ENCODE assay signal across 2 cellular contexts in the genomic region with DNA sequence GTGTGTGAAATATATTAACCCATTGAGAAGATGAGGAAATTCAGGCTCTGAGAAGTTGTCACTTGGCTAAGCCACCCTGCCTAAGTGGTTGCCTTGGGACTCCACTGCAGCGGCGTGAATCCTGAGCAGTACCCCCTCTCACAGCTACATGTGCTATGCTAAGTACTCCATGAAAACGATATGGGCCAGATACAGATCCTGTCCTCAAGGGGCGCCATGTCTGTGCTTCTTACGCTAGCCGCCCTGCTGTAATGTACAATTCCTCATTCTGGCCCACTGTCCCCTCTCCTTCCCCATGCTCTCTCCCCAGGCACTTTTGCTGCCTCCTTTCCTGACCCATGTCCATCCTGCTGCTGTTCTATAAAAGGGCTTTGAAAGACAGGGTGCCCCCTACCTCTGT.
TF ChIP-seq lines count a peak whose summit lies in the region.

No MANE protein-coding gene starts in this region.

TF ChIP-seq in GM23338, 12 proteins besides CTCF, POLR2A, EP300 and RAD21 (continued from another document):
- TF ChIP-seq, protein P1, sequence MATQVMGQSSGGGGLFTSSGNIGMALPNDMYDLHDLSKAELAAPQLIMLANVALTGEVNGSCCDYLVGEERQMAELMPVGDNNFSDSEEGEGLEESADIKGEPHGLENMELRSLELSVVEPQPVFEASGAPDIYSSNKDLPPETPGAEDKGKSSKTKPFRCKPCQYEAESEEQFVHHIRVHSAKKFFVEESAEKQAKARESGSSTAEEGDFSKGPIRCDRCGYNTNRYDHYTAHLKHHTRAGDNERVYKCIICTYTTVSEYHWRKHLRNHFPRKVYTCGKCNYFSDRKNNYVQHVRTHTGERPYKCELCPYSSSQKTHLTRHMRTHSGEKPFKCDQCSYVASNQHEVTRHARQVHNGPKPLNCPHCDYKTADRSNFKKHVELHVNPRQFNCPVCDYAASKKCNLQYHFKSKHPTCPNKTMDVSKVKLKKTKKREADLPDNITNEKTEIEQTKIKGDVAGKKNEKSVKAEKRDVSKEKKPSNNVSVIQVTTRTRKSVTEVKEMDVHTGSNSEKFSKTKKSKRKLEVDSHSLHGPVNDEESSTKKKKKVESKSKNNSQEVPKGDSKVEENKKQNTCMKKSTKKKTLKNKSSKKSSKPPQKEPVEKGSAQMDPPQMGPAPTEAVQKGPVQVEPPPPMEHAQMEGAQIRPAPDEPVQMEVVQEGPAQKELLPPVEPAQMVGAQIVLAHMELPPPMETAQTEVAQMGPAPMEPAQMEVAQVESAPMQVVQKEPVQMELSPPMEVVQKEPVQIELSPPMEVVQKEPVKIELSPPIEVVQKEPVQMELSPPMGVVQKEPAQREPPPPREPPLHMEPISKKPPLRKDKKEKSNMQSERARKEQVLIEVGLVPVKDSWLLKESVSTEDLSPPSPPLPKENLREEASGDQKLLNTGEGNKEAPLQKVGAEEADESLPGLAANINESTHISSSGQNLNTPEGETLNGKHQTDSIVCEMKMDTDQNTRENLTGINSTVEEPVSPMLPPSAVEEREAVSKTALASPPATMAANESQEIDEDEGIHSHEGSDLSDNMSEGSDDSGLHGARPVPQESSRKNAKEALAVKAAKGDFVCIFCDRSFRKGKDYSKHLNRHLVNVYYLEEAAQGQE (IDR thresholded peaks at IDR 0.05; ENCODE audit: unreplicated experiment) = no peak
- TF ChIP-seq EZH2 (IDR thresholded peaks at IDR 0.05; ENCODE audit: low read depth, unreplicated experiment) (no peak), NANOG (IDR thresholded peaks at IDR 0.05; ENCODE audit: borderline replicate concordance) (no peak), JUNB (IDR thresholded peaks at IDR 0.05; ENCODE audit: unreplicated experiment) (no peak), POLR2AphosphoS5 (IDR thresholded peaks at IDR 0.05; ENCODE audit: low read depth) (no peak), STAT1 (IDR thresholded peaks at IDR 0.05; ENCODE audit: unreplicated experiment) (no peak), ZNF462 (CRISPR knock-in tag; IDR thresholded peaks at IDR 0.05) (no peak), CREB1 (CRISPR knock-in tag; IDR thresholded peaks at IDR 0.05; ENCODE audit: low read depth) (no peak), ZNF114 (CRISPR knock-in tag; IDR thresholded peaks at IDR 0.05) (no peak), ETS1 (IDR thresholded peaks at IDR 0.05) (no peak)
TF ChIP-seq in GM23338: peak in this region for 0.

TF ChIP-seq in K562, 482 proteins besides CTCF, POLR2A, EP300 and RAD21 (continued from another document):
- TF ChIP-seq ZBTB49 (CRISPR knock-in tag; IDR thresholded peaks at IDR 0.05; ENCODE audit: borderline replicate concordance) (no peak), SMARCA5 (IDR thresholded peaks at IDR 0.05) (no peak), ZNF830 (CRISPR knock-in tag; IDR thresholded peaks at IDR 0.05) (no peak), FOXA1 (IDR thresholded peaks at IDR 0.05; ENCODE audit: borderline replicate concordance) (no peak), ZNF282 (CRISPR knock-in tag; IDR thresholded peaks at IDR 0.05) (no peak), GTF3C2 (IDR thresholded peaks at IDR 0.05; ENCODE audit: borderline replicate concordance, extremely low read depth, insufficient read length) (no peak), ELK1 (CRISPR knock-in tag; IDR thresholded peaks at IDR 0.05) (no peak)
